In genomic region chr14:101359221-101360044, GRCh38 we compare ENCODE assay signal across 10 cellular contexts.
DNase-seq lines count a peak whose midpoint lies in the region; ATAC-seq and FAIRE-seq lines count a peak whose summit lies in the region.
"Had no signal": no experiment of that assay in that cellular context is flagged by ENCODE, and none has a peak within 500 bp of the region (broad histone marks: within the 10 kb centered on the region; RNA-seq: fewer than 3 reads in every experiment).

No MANE protein-coding gene starts in this region.

- intact Hi-C loops in sciatic nerve (cut with DNase I) = no loop called here

- WGBS in small intestine, 3 donors = 59 to 79% (median 73%) methylated on average over 19 of the region's 19 CpGs

- peaks cover 9% of the 10 kb centered on the region for H3K9me3 Mint-ChIP-seq in activated naive CD8-positive, alpha-beta T cell treated with anti-CD3 and anti-CD28 coated beads, Interleukin-2, amount 50 U/mL, for 24 hours

- ATAC-seq in sciatic nerve (peak; percentile 78), GM18907 (IDR thresholded peaks at IDR 0.05; ENCODE audit: unreplicated experiment) (no peak)
- ATAC-seq in activated naive CD8-positive, alpha-beta T cell treated with anti-CD3 and anti-CD28 coated beads, Interleukin-2, amount 50 U/mL, for 24 hours = no peak

- no peaks in the 10 kb centered on the region for H3K9me3 ChIP-seq in small intestine (ENCODE audit: control insufficient read depth, low read depth)

- no peak overlapping the region for H3K4me3 ChIP-seq in small intestine (ENCODE audit: low read depth in 1 of 2, low read length in 2 of 2)

- peak; percentile 9 for DNase-seq in ELR (ENCODE audit: low read depth)
- peak; percentile 88 for DNase-seq in amniotic epithelial cell (ENCODE audit: low read depth)
- DNase-seq in islet precursor cell = peak; percentile 91
- peak; percentile 73 for DNase-seq in sciatic nerve (ENCODE audit: low spot score)
- no peak for DNase-seq in cerebellar nuclear complex (lab: John Stamatoyannopoulos, UW)
- DNase-seq in activated naive CD8-positive, alpha-beta T cell treated with anti-CD3 and anti-CD28 coated beads, Interleukin-2, amount 50 U/mL, for 24 hours = no peak
- DNase-seq in small intestine = no peak
- DNase-seq: activated naive CD4-positive, alpha-beta T cell treated with anti-CD3 and anti-CD28 coated beads for 36 hours; erythroblast had no signal

- peaks cover 22% of the 10 kb centered on the region for H3K27me3 Mint-ChIP-seq in activated naive CD8-positive, alpha-beta T cell treated with anti-CD3 and anti-CD28 coated beads, Interleukin-2, amount 50 U/mL, for 24 hours

- H3K36me3 Mint-ChIP-seq in activated naive CD8-positive, alpha-beta T cell treated with anti-CD3 and anti-CD28 coated beads, Interleukin-2, amount 50 U/mL, for 24 hours (ENCODE audit: low read depth) = no peaks in the 10 kb centered on the region

- H3K36me3 ChIP-seq in small intestine (ENCODE audit: control insufficient read depth in 2 of 2, insufficient read depth in 2 of 2, low read length in 2 of 2) = no peaks in the 10 kb centered on the region

- no peak overlapping the region for H3K4me3 Mint-ChIP-seq in activated naive CD8-positive, alpha-beta T cell treated with anti-CD3 and anti-CD28 coated beads, Interleukin-2, amount 50 U/mL, for 24 hours
- H3K4me3 Mint-ChIP-seq: activated naive CD4-positive, alpha-beta T cell treated with anti-CD3 and anti-CD28 coated beads for 36 hours had no signal

- peak overlapping the region in 1 of 2 donors; percentile 81 for H3K27ac ChIP-seq in small intestine (ENCODE audit: low read depth in 1 of 2, low read length in 1 of 2)

- H3K4me1 Mint-ChIP-seq in activated naive CD8-positive, alpha-beta T cell treated with anti-CD3 and anti-CD28 coated beads, Interleukin-2, amount 50 U/mL, for 24 hours = peaks cover 11% of the 10 kb centered on the region

- FAIRE-seq in small intestine (lab: Jason Lieb, UNC) = no peak

- peaks cover 0 to 2% of the 10 kb centered on the region in 2 donors for H3K27me3 ChIP-seq in small intestine (ENCODE audit: control insufficient read depth in 2 of 2, insufficient read depth in 2 of 2, low read length in 2 of 2)

- H3K27ac Mint-ChIP-seq in activated naive CD8-positive, alpha-beta T cell treated with anti-CD3 and anti-CD28 coated beads, Interleukin-2, amount 50 U/mL, for 24 hours = no peak overlapping the region
- H3K27ac Mint-ChIP-seq: activated naive CD4-positive, alpha-beta T cell treated with anti-CD3 and anti-CD28 coated beads for 36 hours had no signal

- H3K4me1 ChIP-seq in small intestine (ENCODE audit: control insufficient read depth in 2 of 2, insufficient read depth in 1 of 2, low read depth in 1 of 2, low read length in 1 of 2) = no peaks in the 10 kb centered on the region

Comparison
In these comparisons a context has a peak if more than half of its experiments do, and no peak if none do; other contexts are left out.
1. DNase-seq: peak in ELR (single experiment), amniotic epithelial cell (single experiment), islet precursor cell (single experiment) and sciatic nerve (single experiment); none in cerebellar nuclear complex (0 of 2), activated naive CD8-positive, alpha-beta T cell treated with anti-CD3 and anti-CD28 coated beads, Interleukin-2, amount 50 U/mL, for 24 hours (single experiment) and small intestine (single experiment).